Comparison of ENCODE assay signal across 2 cellular contexts in the genomic region with DNA sequence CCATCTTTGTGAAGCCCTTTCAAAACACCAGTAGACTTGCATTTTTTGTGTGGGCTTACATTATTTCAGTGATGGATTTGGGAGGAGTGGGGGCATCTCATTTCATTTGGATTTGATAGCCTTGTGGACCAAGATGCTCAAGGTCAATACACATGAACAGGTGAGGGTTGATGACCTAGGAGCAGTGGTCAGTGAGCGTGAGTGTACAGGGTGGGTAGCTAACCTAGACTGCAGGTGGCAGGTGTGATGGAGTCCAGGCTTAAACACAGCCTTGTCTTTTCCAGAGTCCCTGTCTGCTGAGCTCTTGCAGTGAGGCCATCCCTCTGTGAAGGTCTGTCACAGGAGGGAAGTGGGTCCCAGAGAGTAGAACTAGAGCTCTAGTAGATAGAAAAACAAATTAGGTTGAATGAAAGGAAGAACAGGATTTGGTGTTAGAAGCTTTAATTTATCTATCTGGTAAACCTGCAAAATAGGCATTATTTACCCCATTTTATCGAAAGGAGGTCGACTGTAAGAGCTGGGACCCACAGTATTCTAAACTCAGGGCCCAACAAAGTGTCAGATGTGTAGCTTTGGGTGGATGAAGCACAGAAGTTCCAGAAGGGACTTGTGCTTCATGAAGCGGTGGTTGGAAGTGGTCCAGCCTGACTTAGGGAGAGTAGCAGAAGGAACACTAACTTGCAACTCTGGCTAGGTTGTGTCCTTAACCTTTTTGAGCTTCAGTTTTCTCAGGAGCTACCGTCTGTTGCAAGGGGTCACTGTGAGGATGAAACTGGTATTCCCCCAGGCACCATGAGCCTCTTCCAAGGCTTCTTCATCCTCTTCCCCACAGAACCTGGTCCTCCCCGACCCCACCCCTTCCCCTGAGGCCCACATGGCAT.
TF ChIP-seq lines count a peak whose summit lies in the region.

No MANE protein-coding gene starts in this region.

TF ChIP-seq in GM12878, 131 proteins besides CTCF, POLR2A, EP300 and RAD21:
- TF ChIP-seq ETV6 (conservative IDR thresholded peaks at IDR 0.05 in 1 of 2, IDR thresholded peaks at IDR 0.05 in 1 of 2; ENCODE audit: borderline replicate concordance in 1 of 2, low read depth in 1 of 2) (no peak), POLR2AphosphoS5 (IDR thresholded peaks at IDR 0.05; ENCODE audit: low read length) (0 out of 2 replicates have a peak, but pooled peaks have one; percentile 71)

TF ChIP-seq in neural cell, 6 proteins besides CTCF, POLR2A, EP300 and RAD21:
- TF ChIP-seq EZH2 (IDR thresholded peaks at IDR 0.05; ENCODE audit: borderline replicate concordance, insufficient read depth, low read length, poor library complexity, severe bottlenecking) (no peak), POLR2AphosphoS5 (IDR thresholded peaks at IDR 0.05) (peak; percentile 3), SMC3 (conservative IDR thresholded peaks at IDR 0.05; ENCODE audit: poor library complexity) (no peak), MXI1 (conservative IDR thresholded peaks at IDR 0.05; ENCODE audit: poor library complexity, severe bottlenecking) (no peak), TAF1 (IDR thresholded peaks at IDR 0.05; ENCODE audit: low read depth) (no peak)
- TF ChIP-seq, protein P1, sequence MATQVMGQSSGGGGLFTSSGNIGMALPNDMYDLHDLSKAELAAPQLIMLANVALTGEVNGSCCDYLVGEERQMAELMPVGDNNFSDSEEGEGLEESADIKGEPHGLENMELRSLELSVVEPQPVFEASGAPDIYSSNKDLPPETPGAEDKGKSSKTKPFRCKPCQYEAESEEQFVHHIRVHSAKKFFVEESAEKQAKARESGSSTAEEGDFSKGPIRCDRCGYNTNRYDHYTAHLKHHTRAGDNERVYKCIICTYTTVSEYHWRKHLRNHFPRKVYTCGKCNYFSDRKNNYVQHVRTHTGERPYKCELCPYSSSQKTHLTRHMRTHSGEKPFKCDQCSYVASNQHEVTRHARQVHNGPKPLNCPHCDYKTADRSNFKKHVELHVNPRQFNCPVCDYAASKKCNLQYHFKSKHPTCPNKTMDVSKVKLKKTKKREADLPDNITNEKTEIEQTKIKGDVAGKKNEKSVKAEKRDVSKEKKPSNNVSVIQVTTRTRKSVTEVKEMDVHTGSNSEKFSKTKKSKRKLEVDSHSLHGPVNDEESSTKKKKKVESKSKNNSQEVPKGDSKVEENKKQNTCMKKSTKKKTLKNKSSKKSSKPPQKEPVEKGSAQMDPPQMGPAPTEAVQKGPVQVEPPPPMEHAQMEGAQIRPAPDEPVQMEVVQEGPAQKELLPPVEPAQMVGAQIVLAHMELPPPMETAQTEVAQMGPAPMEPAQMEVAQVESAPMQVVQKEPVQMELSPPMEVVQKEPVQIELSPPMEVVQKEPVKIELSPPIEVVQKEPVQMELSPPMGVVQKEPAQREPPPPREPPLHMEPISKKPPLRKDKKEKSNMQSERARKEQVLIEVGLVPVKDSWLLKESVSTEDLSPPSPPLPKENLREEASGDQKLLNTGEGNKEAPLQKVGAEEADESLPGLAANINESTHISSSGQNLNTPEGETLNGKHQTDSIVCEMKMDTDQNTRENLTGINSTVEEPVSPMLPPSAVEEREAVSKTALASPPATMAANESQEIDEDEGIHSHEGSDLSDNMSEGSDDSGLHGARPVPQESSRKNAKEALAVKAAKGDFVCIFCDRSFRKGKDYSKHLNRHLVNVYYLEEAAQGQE (IDR thresholded peaks at IDR 0.05; ENCODE audit: borderline replicate concordance): no peak
